1 cellular context compared by ENCODE assay signal in the genomic region with DNA sequence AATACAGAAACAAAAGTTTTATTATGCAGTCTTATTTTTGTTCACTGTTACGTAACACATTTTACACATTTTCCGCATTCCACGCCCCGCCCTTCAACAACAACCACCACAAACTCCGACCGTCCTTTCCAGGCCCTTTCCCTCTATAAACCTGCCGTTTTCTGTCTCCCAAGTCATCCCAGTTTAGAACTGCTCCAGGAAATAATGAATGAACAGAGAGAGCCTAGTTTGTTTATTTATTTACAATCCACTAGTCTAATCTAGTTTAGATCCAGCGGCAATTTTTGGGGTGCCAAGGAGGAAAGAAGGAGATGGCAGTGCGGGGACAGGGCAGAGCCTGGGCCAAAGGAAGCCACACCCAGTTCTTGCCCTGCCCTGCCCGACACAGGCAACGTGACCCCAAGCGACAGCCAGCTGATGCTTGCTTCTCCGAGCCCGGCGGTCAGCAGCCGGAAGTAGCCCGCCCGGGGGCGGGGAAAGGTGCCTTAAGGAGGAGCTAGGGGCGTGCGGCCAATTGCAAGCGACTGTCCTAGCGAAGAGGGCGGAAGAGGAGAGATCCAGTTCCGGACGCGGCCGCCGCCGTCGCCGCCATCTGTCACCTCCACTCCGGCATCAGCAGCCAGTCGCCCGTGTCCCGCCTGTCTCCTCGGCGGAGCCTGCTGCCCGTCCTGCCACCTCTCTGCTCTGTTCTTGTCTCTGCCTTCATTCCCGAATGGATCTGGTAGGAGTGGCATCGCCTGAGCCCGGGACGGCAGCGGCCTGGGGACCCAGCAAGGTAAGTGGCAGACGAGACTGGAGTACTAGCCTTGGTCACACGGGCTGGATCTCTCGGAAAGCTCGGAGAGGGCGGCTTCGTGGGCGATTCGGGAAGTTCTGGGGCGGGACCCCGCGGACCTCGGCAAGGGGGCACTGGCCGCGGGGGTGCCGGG.
TF ChIP-seq lines count a peak whose summit lies in the region.

A gene with protein sequence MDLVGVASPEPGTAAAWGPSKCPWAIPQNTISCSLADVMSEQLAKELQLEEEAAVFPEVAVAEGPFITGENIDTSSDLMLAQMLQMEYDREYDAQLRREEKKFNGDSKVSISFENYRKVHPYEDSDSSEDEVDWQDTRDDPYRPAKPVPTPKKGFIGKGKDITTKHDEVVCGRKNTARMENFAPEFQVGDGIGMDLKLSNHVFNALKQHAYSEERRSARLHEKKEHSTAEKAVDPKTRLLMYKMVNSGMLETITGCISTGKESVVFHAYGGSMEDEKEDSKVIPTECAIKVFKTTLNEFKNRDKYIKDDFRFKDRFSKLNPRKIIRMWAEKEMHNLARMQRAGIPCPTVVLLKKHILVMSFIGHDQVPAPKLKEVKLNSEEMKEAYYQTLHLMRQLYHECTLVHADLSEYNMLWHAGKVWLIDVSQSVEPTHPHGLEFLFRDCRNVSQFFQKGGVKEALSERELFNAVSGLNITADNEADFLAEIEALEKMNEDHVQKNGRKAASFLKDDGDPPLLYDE (plus strand): TSS at position 560 of the 929 bp plus-strand sequence. CDS start 153 bp downstream, at position 713.

TF ChIP-seq in K562, 482 proteins besides CTCF, POLR2A, EP300 and RAD21 (continued from another document and continues in another):
- TF ChIP-seq CREB1 (IDR thresholded peaks at IDR 0.05) (peak; percentile 57; the same call in 1 of the 2 replicates), CREB1 (CRISPR knock-in tag; IDR thresholded peaks at IDR 0.05) (0 out of 2 replicates have a peak, but pooled peaks have one; percentile 62), RB1 (IDR thresholded peaks at IDR 0.05; ENCODE audit: low read depth) (peak; percentile 72; the same call in 1 of the 2 replicates), ZNF699 (CRISPR knock-in tag; IDR thresholded peaks at IDR 0.05; ENCODE audit: insufficient replicate concordance) (no peak), ZBED1 (IDR thresholded peaks at IDR 0.05) (no peak), HNRNPLL (IDR thresholded peaks at IDR 0.05; ENCODE audit: low read depth, low read length, poor library complexity, severe bottlenecking) (peak; percentile 71), MCM3 (IDR thresholded peaks at IDR 0.05) (no peak), FOXK2 (conservative IDR thresholded peaks at IDR 0.05 in 1 of 2, IDR thresholded peaks at IDR 0.05 in 1 of 2; ENCODE audit: low read depth in 2 of 2) (peak; percentile 91 to 92), BMI1 (IDR thresholded peaks at IDR 0.05; ENCODE audit: low read length) (no peak), HCFC1 (IDR thresholded peaks at IDR 0.05; ENCODE audit: low read depth, low read length) (peak; percentile 55), TCF3 (CRISPR knock-in tag; IDR thresholded peaks at IDR 0.05) (no peak), EHMT2 (IDR thresholded peaks at IDR 0.05) (0 out of 2 replicates have a peak, but pooled peaks have one; percentile 38), MEF2D (tag; conservative IDR thresholded peaks at IDR 0.05; ENCODE audit: low read depth) (0 out of 2 replicates have a peak, but pooled peaks have one; percentile 41), CBFA2T3 (IDR thresholded peaks at IDR 0.05) (no peak), STAT5A (IDR thresholded peaks at IDR 0.05; ENCODE audit: borderline replicate concordance, low read length) (no peak), NEUROD1 (IDR thresholded peaks at IDR 0.05; ENCODE audit: borderline replicate concordance, low read depth, low read length, partially characterized antibody) (no peak), PURB (CRISPR knock-in tag; IDR thresholded peaks at IDR 0.05; ENCODE audit: low read depth) (no peak), ILK (tag; IDR thresholded peaks at IDR 0.05; ENCODE audit: borderline replicate concordance, low read depth) (0 out of 2 replicates have a peak, but pooled peaks have one; percentile 13), SMARCB1 (IDR thresholded peaks at IDR 0.05; ENCODE audit: insufficient read length, low read depth) (no peak), ZNF263 (CRISPR knock-in tag; IDR thresholded peaks at IDR 0.05; ENCODE audit: borderline replicate concordance) (no peak; the same call in 1 of the 2 replicates), RBBP5 (IDR thresholded peaks at IDR 0.05; ENCODE audit: borderline replicate concordance, insufficient read depth, low read length, poor library complexity, severe bottlenecking) (peak; percentile 99), TCFL5 (CRISPR knock-in tag; conservative IDR thresholded peaks at IDR 0.05) (no peak), KDM2B (CRISPR knock-in tag; IDR thresholded peaks at IDR 0.05) (no peak), POLR2AphosphoS5 (IDR thresholded peaks at IDR 0.05; ENCODE audit: control insufficient read depth, insufficient read depth, low read depth, low read length) (peak; percentile 72; the same call in 1 of the 2 replicates), WHSC1 (IDR thresholded peaks at IDR 0.05; ENCODE audit: low read length) (no peak), ETV1 (tag; conservative IDR thresholded peaks at IDR 0.05; ENCODE audit: low read depth) (peak; percentile 85), RBM15 (IDR thresholded peaks at IDR 0.05; ENCODE audit: insufficient read depth, low read length) (no peak), NFRKB (IDR thresholded peaks at IDR 0.05; ENCODE audit: low read depth) (peak; percentile 86), SNIP1 (IDR thresholded peaks at IDR 0.05; ENCODE audit: low read depth) (no peak), ARID1B (IDR thresholded peaks at IDR 0.05) (no peak; the same call in 1 of the 2 replicates)
- TF ChIP-seq, protein P1, sequence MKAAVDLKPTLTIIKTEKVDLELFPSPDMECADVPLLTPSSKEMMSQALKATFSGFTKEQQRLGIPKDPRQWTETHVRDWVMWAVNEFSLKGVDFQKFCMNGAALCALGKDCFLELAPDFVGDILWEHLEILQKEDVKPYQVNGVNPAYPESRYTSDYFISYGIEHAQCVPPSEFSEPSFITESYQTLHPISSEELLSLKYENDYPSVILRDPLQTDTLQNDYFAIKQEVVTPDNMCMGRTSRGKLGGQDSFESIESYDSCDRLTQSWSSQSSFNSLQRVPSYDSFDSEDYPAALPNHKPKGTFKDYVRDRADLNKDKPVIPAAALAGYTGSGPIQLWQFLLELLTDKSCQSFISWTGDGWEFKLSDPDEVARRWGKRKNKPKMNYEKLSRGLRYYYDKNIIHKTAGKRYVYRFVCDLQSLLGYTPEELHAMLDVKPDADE (conservative IDR thresholded peaks at IDR 0.05; ENCODE audit: control insufficient read depth, low read depth, low read length), result peak; percentile 89
- TF ChIP-seq, protein P2, sequence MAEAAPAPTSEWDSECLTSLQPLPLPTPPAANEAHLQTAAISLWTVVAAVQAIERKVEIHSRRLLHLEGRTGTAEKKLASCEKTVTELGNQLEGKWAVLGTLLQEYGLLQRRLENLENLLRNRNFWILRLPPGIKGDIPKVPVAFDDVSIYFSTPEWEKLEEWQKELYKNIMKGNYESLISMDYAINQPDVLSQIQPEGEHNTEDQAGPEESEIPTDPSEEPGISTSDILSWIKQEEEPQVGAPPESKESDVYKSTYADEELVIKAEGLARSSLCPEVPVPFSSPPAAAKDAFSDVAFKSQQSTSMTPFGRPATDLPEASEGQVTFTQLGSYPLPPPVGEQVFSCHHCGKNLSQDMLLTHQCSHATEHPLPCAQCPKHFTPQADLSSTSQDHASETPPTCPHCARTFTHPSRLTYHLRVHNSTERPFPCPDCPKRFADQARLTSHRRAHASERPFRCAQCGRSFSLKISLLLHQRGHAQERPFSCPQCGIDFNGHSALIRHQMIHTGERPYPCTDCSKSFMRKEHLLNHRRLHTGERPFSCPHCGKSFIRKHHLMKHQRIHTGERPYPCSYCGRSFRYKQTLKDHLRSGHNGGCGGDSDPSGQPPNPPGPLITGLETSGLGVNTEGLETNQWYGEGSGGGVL (CRISPR knock-in tag; IDR thresholded peaks at IDR 0.05), result no peak
- TF ChIP-seq, protein P3, sequence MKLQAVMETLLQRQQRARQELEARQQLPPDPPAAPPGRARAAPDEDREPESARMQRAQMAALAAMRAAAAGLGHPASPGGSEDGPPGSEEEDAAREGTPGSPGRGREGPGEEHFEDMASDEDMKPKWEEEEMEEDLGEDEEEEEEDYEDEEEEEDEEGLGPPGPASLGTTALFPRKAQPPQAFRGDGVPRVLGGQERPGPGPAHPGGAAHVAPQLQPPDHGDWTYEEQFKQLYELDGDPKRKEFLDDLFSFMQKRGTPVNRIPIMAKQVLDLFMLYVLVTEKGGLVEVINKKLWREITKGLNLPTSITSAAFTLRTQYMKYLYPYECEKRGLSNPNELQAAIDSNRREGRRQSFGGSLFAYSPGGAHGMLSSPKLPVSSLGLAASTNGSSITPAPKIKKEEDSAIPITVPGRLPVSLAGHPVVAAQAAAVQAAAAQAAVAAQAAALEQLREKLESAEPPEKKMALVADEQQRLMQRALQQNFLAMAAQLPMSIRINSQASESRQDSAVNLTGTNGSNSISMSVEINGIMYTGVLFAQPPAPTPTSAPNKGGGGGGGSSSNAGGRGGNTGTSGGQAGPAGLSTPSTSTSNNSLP (IDR thresholded peaks at IDR 0.05; ENCODE audit: borderline replicate concordance, low read depth, low read length), result no peak
- TF ChIP-seq, protein P4, sequence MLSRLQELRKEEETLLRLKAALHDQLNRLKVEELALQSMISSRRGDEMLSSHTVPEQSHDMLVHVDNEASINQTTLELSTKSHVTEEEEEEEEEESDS (CRISPR knock-in tag; IDR thresholded peaks at IDR 0.05), result no peak
- TF ChIP-seq, protein P5, sequence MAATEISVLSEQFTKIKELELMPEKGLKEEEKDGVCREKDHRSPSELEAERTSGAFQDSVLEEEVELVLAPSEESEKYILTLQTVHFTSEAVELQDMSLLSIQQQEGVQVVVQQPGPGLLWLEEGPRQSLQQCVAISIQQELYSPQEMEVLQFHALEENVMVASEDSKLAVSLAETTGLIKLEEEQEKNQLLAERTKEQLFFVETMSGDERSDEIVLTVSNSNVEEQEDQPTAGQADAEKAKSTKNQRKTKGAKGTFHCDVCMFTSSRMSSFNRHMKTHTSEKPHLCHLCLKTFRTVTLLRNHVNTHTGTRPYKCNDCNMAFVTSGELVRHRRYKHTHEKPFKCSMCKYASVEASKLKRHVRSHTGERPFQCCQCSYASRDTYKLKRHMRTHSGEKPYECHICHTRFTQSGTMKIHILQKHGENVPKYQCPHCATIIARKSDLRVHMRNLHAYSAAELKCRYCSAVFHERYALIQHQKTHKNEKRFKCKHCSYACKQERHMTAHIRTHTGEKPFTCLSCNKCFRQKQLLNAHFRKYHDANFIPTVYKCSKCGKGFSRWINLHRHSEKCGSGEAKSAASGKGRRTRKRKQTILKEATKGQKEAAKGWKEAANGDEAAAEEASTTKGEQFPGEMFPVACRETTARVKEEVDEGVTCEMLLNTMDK (IDR thresholded peaks at IDR 0.05; ENCODE audit: borderline replicate concordance, insufficient read depth, low read depth, low read length, poor library complexity, severe bottlenecking), result no peak
- TF ChIP-seq, protein P6, sequence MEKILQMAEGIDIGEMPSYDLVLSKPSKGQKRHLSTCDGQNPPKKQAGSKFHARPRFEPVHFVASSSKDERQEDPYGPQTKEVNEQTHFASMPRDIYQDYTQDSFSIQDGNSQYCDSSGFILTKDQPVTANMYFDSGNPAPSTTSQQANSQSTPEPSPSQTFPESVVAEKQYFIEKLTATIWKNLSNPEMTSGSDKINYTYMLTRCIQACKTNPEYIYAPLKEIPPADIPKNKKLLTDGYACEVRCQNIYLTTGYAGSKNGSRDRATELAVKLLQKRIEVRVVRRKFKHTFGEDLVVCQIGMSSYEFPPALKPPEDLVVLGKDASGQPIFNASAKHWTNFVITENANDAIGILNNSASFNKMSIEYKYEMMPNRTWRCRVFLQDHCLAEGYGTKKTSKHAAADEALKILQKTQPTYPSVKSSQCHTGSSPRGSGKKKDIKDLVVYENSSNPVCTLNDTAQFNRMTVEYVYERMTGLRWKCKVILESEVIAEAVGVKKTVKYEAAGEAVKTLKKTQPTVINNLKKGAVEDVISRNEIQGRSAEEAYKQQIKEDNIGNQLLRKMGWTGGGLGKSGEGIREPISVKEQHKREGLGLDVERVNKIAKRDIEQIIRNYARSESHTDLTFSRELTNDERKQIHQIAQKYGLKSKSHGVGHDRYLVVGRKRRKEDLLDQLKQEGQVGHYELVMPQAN (IDR thresholded peaks at IDR 0.05; ENCODE audit: borderline replicate concordance), result peak; percentile 92
- TF ChIP-seq, protein P7, sequence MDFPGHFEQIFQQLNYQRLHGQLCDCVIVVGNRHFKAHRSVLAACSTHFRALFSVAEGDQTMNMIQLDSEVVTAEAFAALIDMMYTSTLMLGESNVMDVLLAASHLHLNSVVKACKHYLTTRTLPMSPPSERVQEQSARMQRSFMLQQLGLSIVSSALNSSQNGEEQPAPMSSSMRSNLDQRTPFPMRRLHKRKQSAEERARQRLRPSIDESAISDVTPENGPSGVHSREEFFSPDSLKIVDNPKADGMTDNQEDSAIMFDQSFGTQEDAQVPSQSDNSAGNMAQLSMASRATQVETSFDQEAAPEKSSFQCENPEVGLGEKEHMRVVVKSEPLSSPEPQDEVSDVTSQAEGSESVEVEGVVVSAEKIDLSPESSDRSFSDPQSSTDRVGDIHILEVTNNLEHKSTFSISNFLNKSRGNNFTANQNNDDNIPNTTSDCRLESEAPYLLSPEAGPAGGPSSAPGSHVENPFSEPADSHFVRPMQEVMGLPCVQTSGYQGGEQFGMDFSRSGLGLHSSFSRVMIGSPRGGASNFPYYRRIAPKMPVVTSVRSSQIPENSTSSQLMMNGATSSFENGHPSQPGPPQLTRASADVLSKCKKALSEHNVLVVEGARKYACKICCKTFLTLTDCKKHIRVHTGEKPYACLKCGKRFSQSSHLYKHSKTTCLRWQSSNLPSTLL (IDR thresholded peaks at IDR 0.05), result no peak; the same call in 1 of the 2 replicates
